In the genomic region with DNA sequence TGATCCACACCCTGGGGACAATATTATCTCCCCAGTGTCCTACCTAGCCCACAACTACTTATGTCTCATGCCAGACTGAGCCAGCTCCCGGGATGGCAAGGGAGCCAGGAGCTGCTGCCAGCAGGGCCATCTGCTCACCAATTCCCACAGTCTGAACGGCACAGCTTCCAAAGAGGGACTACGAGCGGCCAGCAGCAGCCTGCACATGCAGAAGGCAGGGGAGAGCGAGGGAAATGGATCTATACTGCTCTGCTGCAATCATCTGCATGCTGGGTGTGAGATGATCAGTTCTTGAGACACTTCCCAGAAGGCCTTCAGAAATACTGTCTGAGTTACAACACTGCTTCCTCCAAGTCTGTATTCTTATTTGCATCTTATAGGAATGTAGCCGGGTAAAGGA, we compare ENCODE assay signal across 12 cellular contexts. TPM values are rescaled to one million over a fixed set of nuclear protein-coding genes. Genes with fewer than 3 reads are reported as not detected.
DNase-seq lines count a peak whose midpoint lies in the region; ATAC-seq, FAIRE-seq and TF ChIP-seq lines count a peak whose summit lies in the region.
"Had no signal": no experiment of that assay in that cellular context is flagged by ENCODE, and none has a peak within 500 bp of the region (broad histone marks: within the 10 kb centered on the region; RNA-seq: fewer than 3 reads in every experiment).

No MANE protein-coding gene starts in this region.

- peaks cover 12% of the 10 kb centered on the region for H3K4me1 ChIP-seq in foreskin keratinocyte

- CTCF ChIA-PET in T-cell (lab: Charles Lee), result no interaction called here

- no peaks in the 10 kb centered on the region for H3K9me3 Mint-ChIP-seq in T-cell
- H3K9me3 Mint-ChIP-seq: activated naive CD4-positive, alpha-beta T cell treated with anti-CD3 and anti-CD28 coated beads, Interleukin-2, amount 50 U/mL, for 72 hours had no signal

- no peak overlapping the region for H3K27ac Mint-ChIP-seq in T-cell
- H3K27ac Mint-ChIP-seq: nephron had no signal

- no peak for TF ChIP-seq CTCF in foreskin keratinocyte (conservative IDR thresholded peaks at IDR 0.05)

- no peak for FAIRE-seq in frontal cortex (lab: Jason Lieb, UNC)

- peaks cover 0 to 5% (median 4%) of the 10 kb centered on the region in 3 donors for H3K4me1 Mint-ChIP-seq in T-cell

- in situ Hi-C loops in ACHN (cut with HindIII; ENCODE audit: low pct_ligation_motif_present, low pct_unique_long_range_greater_than_20kb, low sequenced_read_pairs), result no loop called here

- intact Hi-C loops in posterior cingulate gyrus (cut with DNase I), result no loop called here

- no peak overlapping the region for H3K4me3 Mint-ChIP-seq in T-cell
- H3K4me3 Mint-ChIP-seq: nephron had no signal

- peak; percentile 93 for DNase-seq in D341Med (ENCODE audit: low spot score)
- DNase-seq in NOMO-1 treated with DMSO at 0.1 percent for 48 hours (lab: John Stamatoyannopoulos, UW; ENCODE audit: unreplicated experiment), result peak; percentile 25
- peak; percentile 36 to 58 for DNase-seq in frontal cortex (ENCODE audit: low spot score in 2 of 2)
- DNase-seq in posterior cingulate gyrus, result peak; percentile 70 to 98 (median 86)
- DNase-seq in ACHN, result no peak
- no peak for DNase-seq in T-cell
- no peak for DNase-seq in foreskin keratinocyte
- DNase-seq: DMS79, NCI-H774 had no signal

- peaks cover 15% of the 10 kb centered on the region for H3K36me3 Mint-ChIP-seq in T-cell

- H3K27me3 ChIP-seq in foreskin keratinocyte, result no peaks in the 10 kb centered on the region

- H3K27me3 Mint-ChIP-seq in T-cell, result no peaks in the 10 kb centered on the region

- ATAC-seq in HG02678 (IDR thresholded peaks at IDR 0.05; ENCODE audit: unreplicated experiment), result no peak
- no peak for ATAC-seq in T-cell (replicated peaks in 1 of 4)
- ATAC-seq in foreskin keratinocyte, result no peak
- ATAC-seq: activated naive CD4-positive, alpha-beta T cell treated with anti-CD3 and anti-CD28 coated beads, Interleukin-2, amount 50 U/mL, for 72 hours had no signal

- POLR2A ChIA-PET in T-cell (lab: Charles Lee), result no interaction called here

- no peak overlapping the region for H3K27ac ChIP-seq in foreskin keratinocyte

RNA-seq across cellular contexts. Expression of a gene that starts 11.1 kb away (rescaled TPM):
- 4.1 TPM for total RNA-seq in frontal cortex
- 10 to 100 TPM; 21.8 to 40.1 (median 35.0) TPM for total RNA-seq in T-cell
- 26.0 and 32.1 TPM in 2 replicates for total RNA-seq in foreskin keratinocyte
- 4.8 and 6.3 TPM in 2 replicates for polyA plus RNA-seq in foreskin keratinocyte

RNA-seq across cellular contexts. Expression of a gene that starts 33.6 kb away (rescaled TPM):
- total RNA-seq in frontal cortex (not detected), T-cell (not detected), foreskin keratinocyte (not detected in 2 replicates)
- polyA plus RNA-seq in foreskin keratinocyte, result not detected in 2 replicates
- total RNA-seq: activated naive CD4-positive, alpha-beta T cell treated with anti-CD3 and anti-CD28 coated beads, Interleukin-2, amount 50 U/mL, for 72 hours had no signal

Comparison
In these comparisons a context has a peak if more than half of its experiments do, and no peak if none do; other contexts are left out.
1. DNase-seq: peak in D341Med (single experiment), NOMO-1 treated with DMSO at 0.1 percent for 48 hours (single experiment), frontal cortex (2 of 2) and posterior cingulate gyrus (10 of 10); none in ACHN (single experiment), T-cell (0 of 34) and foreskin keratinocyte (0 of 2).